Comparison of ENCODE assay signal across 18 cellular contexts in genomic region chr12:337039-337438, GRCh38.
"Had no signal": no experiment of that assay in that cellular context is flagged by ENCODE, and none has a peak within 500 bp of the region (broad histone marks: within the 10 kb centered on the region; RNA-seq: fewer than 3 reads in every experiment).

No MANE protein-coding gene starts in this region.

- H3K4me1 ChIP-seq: lower lobe of right lung, parathyroid adenoma, right atrium auricular region, vagina had no signal

- H3K9me3 ChIP-seq: lower lobe of right lung, right atrium auricular region, tibial nerve, vagina had no signal

- H3K9ac ChIP-seq: parathyroid adenoma had no signal

- H3K4me3 Mint-ChIP-seq: activated naive CD8-positive, alpha-beta T cell treated with anti-CD3 and anti-CD28 coated beads, Interleukin-2, amount 10 ng/mL, durations not matched to agents 7 days and 5 days; brain; mesothelial cell of epicardium had no signal

- H3K4me1 Mint-ChIP-seq: brain, mesothelial cell of epicardium had no signal

- H3K27ac ChIP-seq: coronary artery, lower lobe of right lung, parathyroid adenoma, right atrium auricular region, tibial nerve, vagina had no signal

- H2AFZ ChIP-seq: parathyroid adenoma had no signal

- H3K27ac Mint-ChIP-seq: activated naive CD8-positive, alpha-beta T cell treated with anti-CD3 and anti-CD28 coated beads, Interleukin-2, amount 10 ng/mL, durations not matched to agents 7 days and 5 days; mesothelial cell of epicardium had no signal

- H3K27me3 ChIP-seq: right atrium auricular region, tibial nerve, vagina had no signal

- H3K27me3 Mint-ChIP-seq: activated naive CD8-positive, alpha-beta T cell treated with anti-CD3 and anti-CD28 coated beads, Interleukin-2, amount 10 ng/mL, durations not matched to agents 7 days and 5 days; brain had no signal

- ATAC-seq: left cardiac atrium, lower lobe of right lung had no signal

- H3K9me3 Mint-ChIP-seq: activated naive CD8-positive, alpha-beta T cell treated with anti-CD3 and anti-CD28 coated beads, Interleukin-2, amount 10 ng/mL, durations not matched to agents 7 days and 5 days had no signal

- H3K4me3 ChIP-seq: coronary artery, lower lobe of right lung, right atrium auricular region, tibial nerve, vagina had no signal

- DNase-seq: activated CD4-positive, alpha-beta T cell treated with anti-CD3 and anti-CD28 coated beads, Interleukin-2, amount 50 U/mL, for 1 hour; activated CD4-positive, CD25-positive, alpha-beta regulatory T cell; activated gamma-delta T cell treated with Interleukin-2 at 50 U/mL for 16 hours; activated naive CD8-positive, alpha-beta T cell treated with anti-CD3 and anti-CD28 coated beads, Interleukin-2, amount 10 ng/mL, durations not matched to agents 7 days and 5 days; central memory CD4-positive, alpha-beta T cell; foreskin fibroblast; left cardiac atrium; lower lobe of right lung; stimulated activated CD4-positive, alpha-beta T cell treated with anti-CD3 and anti-CD28 coated beads, Interleukin-4, amount 100 ng/mL, for 1 hour; stimulated activated naive CD4-positive, alpha-beta T cell treated with Interleukin-2 at 50 U/mL for 16 hours; substantia nigra had no signal
